Comparison of ENCODE assay signal across 9 cellular contexts in the genomic region with DNA sequence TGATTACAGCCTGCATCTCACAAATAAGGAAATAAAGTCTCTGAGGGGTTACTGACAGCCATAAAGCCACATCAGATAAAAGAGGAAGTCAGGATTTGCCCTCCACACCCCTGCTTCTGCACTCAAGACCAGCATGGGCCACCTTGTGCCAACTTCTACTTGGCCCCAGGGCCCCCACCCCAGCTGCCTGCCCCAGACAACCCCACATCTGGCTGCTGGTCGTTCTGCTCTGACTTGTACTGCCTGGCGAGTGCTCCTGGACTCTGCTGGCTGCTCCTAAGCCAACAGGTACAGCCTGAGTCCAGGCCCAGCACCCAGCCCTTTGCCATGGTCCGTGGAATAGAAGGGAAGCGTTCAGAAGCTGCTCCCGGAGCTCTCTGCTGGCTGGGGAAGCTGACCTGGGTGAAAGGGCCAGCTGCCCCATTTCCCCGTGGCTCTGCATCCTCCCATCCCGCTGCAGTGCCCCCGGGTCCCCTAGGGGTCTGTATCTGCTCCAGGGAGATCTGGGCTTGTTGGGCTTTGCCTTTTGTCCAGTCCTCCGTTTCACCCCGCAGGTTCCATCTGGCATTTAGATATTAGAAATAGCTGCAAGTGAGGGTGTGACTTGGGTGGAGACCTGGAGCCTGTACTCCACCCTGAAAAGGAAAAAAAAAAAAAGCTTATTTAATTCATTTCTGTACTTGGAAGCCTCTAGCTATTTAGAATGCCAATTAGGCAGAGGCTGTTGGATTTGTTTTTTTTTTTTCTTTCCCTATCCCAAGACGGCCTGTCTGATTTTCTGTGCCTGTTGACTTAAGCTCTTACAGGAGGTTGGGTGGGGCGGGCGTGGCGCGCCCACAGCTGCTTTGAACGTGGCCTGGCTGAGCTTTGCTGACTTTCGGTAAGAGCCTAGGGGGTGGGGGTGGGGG.
DNase-seq lines count a peak whose midpoint lies in the region; ATAC-seq and TF ChIP-seq lines count a peak whose summit lies in the region.
"Had no signal": no experiment of that assay in that cellular context is flagged by ENCODE, and none has a peak within 500 bp of the region (broad histone marks: within the 10 kb centered on the region; RNA-seq: fewer than 3 reads in every experiment).

No MANE protein-coding gene starts in this region.

- H3K9me3 ChIP-seq in body of pancreas, result no peaks in the 10 kb centered on the region
- no peaks in the 10 kb centered on the region for H3K9me3 ChIP-seq in mucosa of descending colon

- WGBS in body of pancreas, 2 donors, result 30 to 35% methylated on average over 12 to 17 of the region's 17 CpGs

- H3K36me3 ChIP-seq in body of pancreas (replicated peaks in 1 of 2; ENCODE audit: insufficient read depth in 1 of 2, low read depth in 2 of 2) (no peaks in the 10 kb centered on the region), mucosa of descending colon (ENCODE audit: low read depth) (no peaks in the 10 kb centered on the region)

- DNase-seq in AG10803 (ENCODE audit: low read depth), result peak; percentile 64
- DNase-seq in KBM-7, result peak; percentile 64
- peak; percentile 80 to 85 (median 84) for DNase-seq in body of pancreas
- peak; percentile 87 to 89 (median 89) for DNase-seq in mucosa of descending colon
- no peak for DNase-seq in coronary artery (ENCODE audit: low spot score)
- no peak for DNase-seq in NCI-H1048 (lab: John Stamatoyannopoulos, UW)
- DNase-seq: dorsolateral prefrontal cortex had no signal

- TF ChIP-seq CTCF in AG10803 (conservative IDR thresholded peaks at IDR 0.05; ENCODE audit: low read length), result no peak
- TF ChIP-seq CTCF in body of pancreas (IDR thresholded peaks at IDR 0.05), result no peak
- TF ChIP-seq CTCF in mucosa of descending colon (IDR thresholded peaks at IDR 0.05), result no peak
- no peak for TF ChIP-seq CTCF in coronary artery (IDR thresholded peaks at IDR 0.05)

- intact Hi-C loops in body of pancreas (cut with DNase I) (no loop called here), mucosa of descending colon (cut with DNase I, micrococcal nuclease) (no loop called here)

- H3K27me3 ChIP-seq in body of pancreas, result no peaks in the 10 kb centered on the region
- H3K27me3 ChIP-seq: dorsolateral prefrontal cortex had no signal

- ATAC-seq in body of pancreas (peak; percentile 87), mucosa of descending colon (peak; percentile 86), HG02938 (IDR thresholded peaks at IDR 0.05; ENCODE audit: unreplicated experiment) (no peak), HG02571 (IDR thresholded peaks at IDR 0.05; ENCODE audit: unreplicated experiment) (no peak)

- H3K27ac ChIP-seq in body of pancreas (peak overlapping the region; percentile 57 to 85 (median 78)), coronary artery (peak overlapping the region in 1 of 2 donors; percentile 77)

- in situ Hi-C loops in KBM-7 (cut with MboI; ENCODE audit: low pct_unique_long_range_greater_than_20kb, low sequenced_read_pairs), result no loop called here

- peak in 1 of 3 donors; percentile 31 for TF ChIP-seq POLR2A in body of pancreas (IDR thresholded peaks at IDR 0.05)

- H3K4me1 ChIP-seq in body of pancreas, result peaks cover 36% of the 10 kb centered on the region
- peaks cover 30% of the 10 kb centered on the region for H3K4me1 ChIP-seq in mucosa of descending colon (ENCODE audit: low read depth)

- H3K4me3 ChIP-seq in AG10803 (ENCODE audit: low read length) (no peak overlapping the region), body of pancreas (no peak overlapping the region), mucosa of descending colon (no peak overlapping the region), coronary artery (no peak overlapping the region)
- H3K4me3 ChIP-seq: dorsolateral prefrontal cortex had no signal

Comparison
In these comparisons a context has a peak if more than half of its experiments do, and no peak if none do; other contexts are left out.
1. DNase-seq: peak in AG10803 (single experiment), KBM-7 (single experiment), body of pancreas (4 of 4) and mucosa of descending colon (3 of 3); none in coronary artery (single experiment) and NCI-H1048 (single experiment).
2. ATAC-seq: peak in body of pancreas (single experiment) and mucosa of descending colon (single experiment); none in HG02938 (single experiment) and HG02571 (single experiment).